In genomic region chr13:98890186-98890585, GRCh38 we compare ENCODE assay signal across 9 cellular contexts.
A peak's percentile ranks its signal among the peaks of the same experiment; 100 is the strongest.
DNase-seq lines count a peak whose midpoint lies in the region; TF ChIP-seq lines count a peak whose summit lies in the region.
"Had no signal": no experiment of that assay in that cellular context is flagged by ENCODE, and none has a peak within 500 bp of the region (broad histone marks: within the 10 kb centered on the region; RNA-seq: fewer than 3 reads in every experiment).

No MANE protein-coding gene starts in this region.

- no peaks in the 10 kb centered on the region for H3K9me3 ChIP-seq in suprapubic skin

- H3K9me3 Mint-ChIP-seq in activated naive CD4-positive, alpha-beta T cell treated with anti-CD3 and anti-CD28 coated beads for 36 hours = no peaks in the 10 kb centered on the region
- H3K9me3 Mint-ChIP-seq in activated naive CD4-positive, alpha-beta T cell treated with anti-CD3 and anti-CD28 coated beads, Interleukin-2, amount 10 ng/mL, durations not matched to agents 7 days and 5 days = no peaks in the 10 kb centered on the region
- no peaks in the 10 kb centered on the region for H3K9me3 Mint-ChIP-seq in activated naive CD4-positive, alpha-beta T cell treated with anti-CD3 and anti-CD28 coated beads, Interleukin-2, amount 50 U/mL, for 24 hours
- no peaks in the 10 kb centered on the region for H3K9me3 Mint-ChIP-seq in type B pancreatic cell

- no peak for TF ChIP-seq EP300 in suprapubic skin (IDR thresholded peaks at IDR 0.05)

- H3K4me1 ChIP-seq in suprapubic skin = peaks cover 23% of the 10 kb centered on the region

- 37% methylated on average over 8 of the region's 8 CpGs for WGBS in suprapubic skin

- H3K4me3 Mint-ChIP-seq in activated naive CD4-positive, alpha-beta T cell treated with anti-CD3 and anti-CD28 coated beads for 36 hours = no peak overlapping the region
- no peak overlapping the region for H3K4me3 Mint-ChIP-seq in activated naive CD4-positive, alpha-beta T cell treated with anti-CD3 and anti-CD28 coated beads, Interleukin-2, amount 10 ng/mL, durations not matched to agents 7 days and 5 days
- peak overlapping the region; percentile 30 for H3K4me3 Mint-ChIP-seq in activated naive CD4-positive, alpha-beta T cell treated with anti-CD3 and anti-CD28 coated beads, Interleukin-2, amount 50 U/mL, for 24 hours
- H3K4me3 Mint-ChIP-seq in type B pancreatic cell = no peak overlapping the region

- peaks cover 27% of the 10 kb centered on the region for H3K36me3 ChIP-seq in suprapubic skin

- H3K27ac ChIP-seq in suprapubic skin = peak overlapping the region; percentile 55

- no peaks in the 10 kb centered on the region for H3K27me3 ChIP-seq in suprapubic skin

- H3K4me1 Mint-ChIP-seq in activated naive CD4-positive, alpha-beta T cell treated with anti-CD3 and anti-CD28 coated beads for 36 hours (ENCODE audit: low read depth) = peaks cover 17% of the 10 kb centered on the region
- peaks cover 9% of the 10 kb centered on the region for H3K4me1 Mint-ChIP-seq in activated naive CD4-positive, alpha-beta T cell treated with anti-CD3 and anti-CD28 coated beads, Interleukin-2, amount 10 ng/mL, durations not matched to agents 7 days and 5 days
- H3K4me1 Mint-ChIP-seq in activated naive CD4-positive, alpha-beta T cell treated with anti-CD3 and anti-CD28 coated beads, Interleukin-2, amount 50 U/mL, for 24 hours = peaks cover 26% of the 10 kb centered on the region
- H3K4me1 Mint-ChIP-seq in type B pancreatic cell (ENCODE audit: unreplicated experiment) = peaks cover 16% of the 10 kb centered on the region

- peaks cover 19% of the 10 kb centered on the region for H3K36me3 Mint-ChIP-seq in activated naive CD4-positive, alpha-beta T cell treated with anti-CD3 and anti-CD28 coated beads for 36 hours (ENCODE audit: low read depth)
- H3K36me3 Mint-ChIP-seq in activated naive CD4-positive, alpha-beta T cell treated with anti-CD3 and anti-CD28 coated beads, Interleukin-2, amount 10 ng/mL, durations not matched to agents 7 days and 5 days = peaks cover 44% of the 10 kb centered on the region
- H3K36me3 Mint-ChIP-seq in activated naive CD4-positive, alpha-beta T cell treated with anti-CD3 and anti-CD28 coated beads, Interleukin-2, amount 50 U/mL, for 24 hours = peaks cover 26% of the 10 kb centered on the region
- peaks cover 8% of the 10 kb centered on the region for H3K36me3 Mint-ChIP-seq in type B pancreatic cell

- no peak overlapping the region for H3K27ac Mint-ChIP-seq in activated naive CD4-positive, alpha-beta T cell treated with anti-CD3 and anti-CD28 coated beads for 36 hours
- H3K27ac Mint-ChIP-seq in activated naive CD4-positive, alpha-beta T cell treated with anti-CD3 and anti-CD28 coated beads, Interleukin-2, amount 10 ng/mL, durations not matched to agents 7 days and 5 days = no peak overlapping the region
- H3K27ac Mint-ChIP-seq in activated naive CD4-positive, alpha-beta T cell treated with anti-CD3 and anti-CD28 coated beads, Interleukin-2, amount 50 U/mL, for 24 hours = peak overlapping the region; percentile 93
- H3K27ac Mint-ChIP-seq in type B pancreatic cell = no peak overlapping the region

- H3K4me3 ChIP-seq in suprapubic skin = no peak overlapping the region

- peak; percentile 68 for DNase-seq in activated naive CD4-positive, alpha-beta T cell treated with anti-CD3 and anti-CD28 coated beads for 36 hours
- DNase-seq in activated naive CD4-positive, alpha-beta T cell treated with anti-CD3 and anti-CD28 coated beads, Interleukin-2, amount 10 ng/mL, durations not matched to agents 7 days and 5 days = no peak
- DNase-seq in left kidney (ENCODE audit: low read depth, low spot score) (peak; percentile 61), suprapubic skin (ENCODE audit: low spot score in 2 of 2) (peak in 1 of 2 donors; percentile 69), NCI-H1417 treated with DMSO at 0.1 percent for 48 hours (lab: John Stamatoyannopoulos, UW) (no peak), type B pancreatic cell (ENCODE audit: extremely low spot score, unreplicated experiment) (no peak), DMS153 (lab: John Stamatoyannopoulos, UW) (no peak)
- DNase-seq: amniotic stem cell had no signal

- H3K27me3 Mint-ChIP-seq in activated naive CD4-positive, alpha-beta T cell treated with anti-CD3 and anti-CD28 coated beads for 36 hours (ENCODE audit: low read depth) = no peaks in the 10 kb centered on the region
- no peaks in the 10 kb centered on the region for H3K27me3 Mint-ChIP-seq in activated naive CD4-positive, alpha-beta T cell treated with anti-CD3 and anti-CD28 coated beads, Interleukin-2, amount 10 ng/mL, durations not matched to agents 7 days and 5 days
- H3K27me3 Mint-ChIP-seq in activated naive CD4-positive, alpha-beta T cell treated with anti-CD3 and anti-CD28 coated beads, Interleukin-2, amount 50 U/mL, for 24 hours = no peaks in the 10 kb centered on the region
- no peaks in the 10 kb centered on the region for H3K27me3 Mint-ChIP-seq in type B pancreatic cell

- CTCF ChIA-PET in activated naive CD4-positive, alpha-beta T cell treated with anti-CD3 and anti-CD28 coated beads for 36 hours (lab: Charles Lee) = interaction anchor here (0.6 to 1.2 kb wide), 4 partner anchors 20 to 138 kb away, joined by 3 to 4 read pairs (median 4); no protein-coding TSS in a partner anchor
- CTCF ChIA-PET in activated naive CD4-positive, alpha-beta T cell treated with anti-CD3 and anti-CD28 coated beads, Interleukin-2, amount 10 ng/mL, durations not matched to agents 7 days and 5 days (lab: Charles Lee) = interaction anchor here (0.8 to 2.5 kb wide), 5 partner anchors 15 to 188 kb away, joined by 3 to 11 read pairs (median 3); no protein-coding TSS in a partner anchor

- no peak for TF ChIP-seq POLR2A in suprapubic skin (IDR thresholded peaks at IDR 0.05)

- intact Hi-C loops in activated naive CD4-positive, alpha-beta T cell treated with anti-CD3 and anti-CD28 coated beads for 36 hours (cut with micrococcal nuclease) = no loop called here

- TF ChIP-seq CTCF in suprapubic skin (IDR thresholded peaks at IDR 0.05) (no peak), type B pancreatic cell (conservative IDR thresholded peaks at IDR 0.05) (no peak)

Comparison
In these comparisons a context has a peak if more than half of its experiments do, and no peak if none do; other contexts are left out.
1. DNase-seq: peak in activated naive CD4-positive, alpha-beta T cell treated with anti-CD3 and anti-CD28 coated beads for 36 hours (single experiment) and left kidney (single experiment); none in activated naive CD4-positive, alpha-beta T cell treated with anti-CD3 and anti-CD28 coated beads, Interleukin-2, amount 10 ng/mL, durations not matched to agents 7 days and 5 days (single experiment), NCI-H1417 treated with DMSO at 0.1 percent for 48 hours (single experiment), type B pancreatic cell (single experiment) and DMS153 (single experiment).